ENCODE assay signal across 2 cellular contexts in the genomic region with DNA sequence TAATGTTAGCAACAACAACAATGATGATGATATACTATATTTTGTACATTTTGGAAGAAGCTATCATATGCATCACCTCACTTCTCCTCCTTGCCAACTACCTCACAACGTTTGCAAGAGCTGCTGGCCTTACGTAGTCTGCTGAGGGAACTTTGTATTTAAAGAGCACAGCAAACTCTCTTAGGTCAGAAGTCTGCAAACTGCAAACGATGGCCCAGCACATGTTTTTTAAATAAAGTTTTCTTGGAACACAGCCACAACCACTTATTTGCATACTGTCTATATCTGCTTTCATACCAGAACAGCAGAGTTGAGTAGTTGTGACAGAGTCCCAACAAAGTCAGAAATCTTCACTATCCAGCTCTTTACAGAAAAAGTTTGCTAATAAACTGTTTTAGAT.
A peak's percentile ranks its signal among the peaks of the same experiment; 100 is the strongest.
TF ChIP-seq lines count a peak whose summit lies in the region.

No MANE protein-coding gene starts in this region.

TF ChIP-seq in IMR-90, 13 proteins besides CTCF, POLR2A, EP300 and RAD21 (continued from another document):
- TF ChIP-seq ELK1 (IDR thresholded peaks at IDR 0.05; ENCODE audit: borderline replicate concordance, low read depth, low read length) (no peak), MXI1 (IDR thresholded peaks at IDR 0.05; ENCODE audit: borderline replicate concordance, low read depth, low read length) (no peak), MAFK (IDR thresholded peaks at IDR 0.05; ENCODE audit: low read depth, low read length) (no peak), BHLHE40 (IDR thresholded peaks at IDR 0.05; ENCODE audit: low read depth, low read length) (no peak), CEBPB (IDR thresholded peaks at IDR 0.05; ENCODE audit: low read depth, low read length) (no peak), MAZ (IDR thresholded peaks at IDR 0.05; ENCODE audit: borderline replicate concordance, low read depth, low read length) (no peak), NFE2L2 (IDR thresholded peaks at IDR 0.05; ENCODE audit: low read depth, low read length) (no peak), CHD1 (IDR thresholded peaks at IDR 0.05; ENCODE audit: low read depth, low read length) (no peak)
- TF ChIP-seq, protein P1, sequence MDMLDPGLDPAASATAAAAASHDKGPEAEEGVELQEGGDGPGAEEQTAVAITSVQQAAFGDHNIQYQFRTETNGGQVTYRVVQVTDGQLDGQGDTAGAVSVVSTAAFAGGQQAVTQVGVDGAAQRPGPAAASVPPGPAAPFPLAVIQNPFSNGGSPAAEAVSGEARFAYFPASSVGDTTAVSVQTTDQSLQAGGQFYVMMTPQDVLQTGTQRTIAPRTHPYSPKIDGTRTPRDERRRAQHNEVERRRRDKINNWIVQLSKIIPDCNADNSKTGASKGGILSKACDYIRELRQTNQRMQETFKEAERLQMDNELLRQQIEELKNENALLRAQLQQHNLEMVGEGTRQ (IDR thresholded peaks at IDR 0.05; ENCODE audit: low read depth, low read length): no peak

TF ChIP-seq in K562, 482 proteins besides CTCF, POLR2A, EP300 and RAD21:
- TF ChIP-seq ZBTB40 (IDR thresholded peaks at IDR 0.05): peak; percentile 63
- TF ChIP-seq ZBTB40 (CRISPR knock-in tag; IDR thresholded peaks at IDR 0.05): no peak
- TF ChIP-seq HDAC2 (IDR thresholded peaks at IDR 0.05): no peak
TF ChIP-seq in K562: peak in this region for 1.
